ENCODE assay signal across 18 cellular contexts in the genomic region with DNA sequence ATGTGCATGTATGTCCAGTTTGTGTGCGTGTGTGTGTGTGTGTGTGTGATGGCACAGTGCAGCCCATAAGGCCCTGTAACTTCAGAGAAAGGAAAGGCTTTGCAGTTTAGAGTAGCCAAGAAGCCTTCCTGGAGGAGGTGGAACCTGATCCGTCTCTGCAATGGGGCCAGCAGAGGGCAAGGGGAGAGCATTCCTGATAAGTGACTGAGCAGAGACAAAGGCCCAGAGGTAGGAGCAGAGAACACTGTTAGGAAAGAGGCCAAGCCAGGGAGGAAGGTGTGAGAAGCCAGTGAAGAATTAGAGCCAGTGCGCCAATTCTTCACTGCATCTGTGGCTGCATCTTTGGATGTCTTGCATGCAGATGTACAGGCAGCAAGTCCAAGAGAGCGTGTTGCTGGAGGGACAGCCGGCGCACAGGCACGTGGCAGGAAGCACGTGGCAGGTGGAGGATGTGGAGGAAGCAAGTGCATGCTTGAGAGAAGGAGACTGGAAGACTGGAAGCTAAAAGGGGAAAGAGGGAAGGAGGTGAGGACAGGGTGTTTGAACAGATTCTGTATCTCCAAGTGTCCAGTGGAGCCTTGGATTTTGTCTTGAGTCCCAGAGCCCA.
A peak's percentile ranks its signal among the peaks of the same experiment; 100 is the strongest.
DNase-seq lines count a peak whose midpoint lies in the region; ATAC-seq and TF ChIP-seq lines count a peak whose summit lies in the region.
"Had no signal": no experiment of that assay in that cellular context is flagged by ENCODE, and none has a peak within 500 bp of the region (broad histone marks: within the 10 kb centered on the region; RNA-seq: fewer than 3 reads in every experiment).

No MANE protein-coding gene starts in this region.

- no peak for ATAC-seq in CD8-positive, alpha-beta T cell
- no peak for ATAC-seq in HG03342 (IDR thresholded peaks at IDR 0.05; ENCODE audit: unreplicated experiment)
- ATAC-seq: left colon; naive thymus-derived CD4-positive, alpha-beta T cell had no signal

- H3K27me3 Mint-ChIP-seq in CD8-positive, alpha-beta T cell (ENCODE audit: low read depth) = no peaks in the 10 kb centered on the region
- H3K27me3 Mint-ChIP-seq: naive thymus-derived CD4-positive, alpha-beta T cell; stimulated activated naive CD8-positive, alpha-beta T cell treated with anti-CD3 and anti-CD28 coated beads, Interleukin-15, Interleukin-2, amounts not matched to agents 100 ng/mL and 50 ng/mL, for 24 hours had no signal

- H3K4me3 Mint-ChIP-seq in CD8-positive, alpha-beta T cell = no peak overlapping the region
- H3K4me3 Mint-ChIP-seq: naive thymus-derived CD4-positive, alpha-beta T cell; stimulated activated naive CD8-positive, alpha-beta T cell treated with anti-CD3 and anti-CD28 coated beads, Interleukin-15, Interleukin-2, amounts not matched to agents 100 ng/mL and 50 ng/mL, for 24 hours had no signal

- no TSS peak for BruUV-seq in mammary epithelial cell (replicated peaks; lab: Mats Ljungman, UMichigan)

- no peaks in the 10 kb centered on the region for H3K36me3 Mint-ChIP-seq in CD8-positive, alpha-beta T cell
- H3K36me3 Mint-ChIP-seq: naive thymus-derived CD4-positive, alpha-beta T cell had no signal

- H3K4me1 ChIP-seq in CD8-positive, alpha-beta T cell (ENCODE audit: insufficient read depth, low read length) = no peaks in the 10 kb centered on the region
- H3K4me1 ChIP-seq in HEK293 (ENCODE audit: control insufficient read depth, insufficient read depth, low read length) (no peaks in the 10 kb centered on the region), mammary epithelial cell (ENCODE audit: insufficient read depth, low read length) (peaks cover 48% of the 10 kb centered on the region), mesendoderm (ENCODE audit: control insufficient read depth, low read depth, low read length) (peaks cover 7% of the 10 kb centered on the region), adrenal gland (replicated peaks in 1 of 2) (peaks cover 0 to 10% of the 10 kb centered on the region in 2 donors)

- intact Hi-C loops in CD8-positive, alpha-beta T cell (cut with DNase I, micrococcal nuclease) = no loop called here
- intact Hi-C loops in mammary epithelial cell (cut with micrococcal nuclease) = no loop called here
- intact Hi-C loops in adrenal gland (cut with DNase I) = no loop called here

- H4K20me1 ChIP-seq in mammary epithelial cell (ENCODE audit: insufficient read depth, low read length) = no peaks in the 10 kb centered on the region

- peaks cover 4% of the 10 kb centered on the region for H3K4me1 Mint-ChIP-seq in CD8-positive, alpha-beta T cell (ENCODE audit: low read depth)

- TF ChIP-seq CTCF in CD8-positive, alpha-beta T cell (IDR thresholded peaks at IDR 0.05) = no peak
- TF ChIP-seq CTCF in HEK293 (tag by site-specific recombination; IDR thresholded peaks at IDR 0.05) (no peak), mammary epithelial cell (conservative IDR thresholded peaks at IDR 0.05 in 1 of 2, IDR thresholded peaks at IDR 0.05 in 1 of 2; ENCODE audit: extremely low read depth in 1 of 2, insufficient read depth in 1 of 2, low read depth in 1 of 2, low read length in 2 of 2) (no peak), adrenal gland (IDR thresholded peaks at IDR 0.05) (no peak)

- H2BK5ac ChIP-seq in mesendoderm (ENCODE audit: low read length) = no peak overlapping the region

- no peak overlapping the region for H3K27ac ChIP-seq in CD8-positive, alpha-beta T cell (ENCODE audit: low read depth, low read length)
- no peak overlapping the region for H3K27ac ChIP-seq in HEK293 (ENCODE audit: extremely low read depth, low read depth, low read length)
- no peak overlapping the region for H3K27ac ChIP-seq in mammary epithelial cell (ENCODE audit: insufficient read depth, low read depth, low read length)
- no peak overlapping the region for H3K27ac ChIP-seq in mesendoderm (ENCODE audit: low read depth, low read length)
- H3K27ac ChIP-seq in adrenal gland = no peak overlapping the region
- H3K27ac ChIP-seq: C4-2B, PC-9, sigmoid colon had no signal

- CTCF ChIA-PET in CD8-positive, alpha-beta T cell (lab: Charles Lee) = no interaction called here
- CTCF ChIA-PET in HEK293 (lab: Yijun Ruan, JAX) (no interaction called here), mammary epithelial cell (lab: Charles Lee; ENCODE audit: low non-redundant PET) (no interaction called here)

- H3K4ac ChIP-seq in mesendoderm (ENCODE audit: low read depth, low read length) = no peak overlapping the region

- H3K27me3 ChIP-seq in CD8-positive, alpha-beta T cell (ENCODE audit: insufficient read depth, low read length) = no peaks in the 10 kb centered on the region
- H3K27me3 ChIP-seq in mammary epithelial cell (ENCODE audit: insufficient read depth, low read length) (no peaks in the 10 kb centered on the region), mesendoderm (ENCODE audit: insufficient read depth, low read length, poor library complexity) (no peaks in the 10 kb centered on the region), adrenal gland (no peaks in the 10 kb centered on the region)
- H3K27me3 ChIP-seq: sigmoid colon had no signal

- H3K23ac ChIP-seq in mesendoderm (ENCODE audit: low read length) = no peak overlapping the region

- no peak overlapping the region for H3K4me3 ChIP-seq in CD8-positive, alpha-beta T cell (ENCODE audit: low read depth, low read length)
- H3K4me3 ChIP-seq in HEK293 (ENCODE audit: low read depth, low read length) (no peak overlapping the region), mammary epithelial cell (replicated peaks in 1 of 3; ENCODE audit: insufficient read depth in 1 of 3, low read depth in 2 of 3, low read length in 3 of 3) (no peak overlapping the region), mesendoderm (ENCODE audit: low read length) (no peak overlapping the region), adrenal gland (no peak overlapping the region)
- H3K4me3 ChIP-seq: PC-9, sigmoid colon had no signal

- 78% methylated on average over 8 of the region's 8 CpGs for WGBS in mammary epithelial cell (ENCODE audit: low coverage, missing lambda C conversion rate)
- WGBS in mesendoderm (ENCODE audit: extremely low coverage, insufficient coverage, low lambda C conversion rate) = no CpG with 5 or more reads among the region's 8 CpGs
- WGBS in adrenal gland, 4 donors = 69 to 82% (median 73%) methylated on average over 8 of the region's 8 CpGs

- no peaks in the 10 kb centered on the region for H3K79me1 ChIP-seq in mesendoderm (ENCODE audit: low read length)

- no peaks in the 10 kb centered on the region for H3K79me2 ChIP-seq in mammary epithelial cell (ENCODE audit: insufficient read depth, low read length)
- H3K79me2 ChIP-seq in mesendoderm (ENCODE audit: control insufficient read depth, insufficient read depth, low read length) = no peaks in the 10 kb centered on the region

- no peak overlapping the region for H2BK120ac ChIP-seq in mesendoderm (ENCODE audit: low read depth, low read length)

- no peak overlapping the region for H4K5ac ChIP-seq in mesendoderm (ENCODE audit: low read length)

- H2AFZ ChIP-seq in mammary epithelial cell (ENCODE audit: low read depth, low read length) = no peak overlapping the region
- H2AFZ ChIP-seq: PC-9 had no signal

- DNase-seq in CD8-positive, alpha-beta T cell = no peak
- DNase-seq in mammary epithelial cell (peak; percentile 37), mesendoderm (peak; percentile 65), NCI-H2171 (lab: John Stamatoyannopoulos, UW) (no peak), adrenal gland (no peak)
- no peak for DNase-seq in stimulated activated naive CD4-positive, alpha-beta T cell treated with Interleukin-2 at 50 U/mL for 16 hours (lab: John Stamatoyannopoulos, UW)
- DNase-seq: activated CD4-positive, alpha-beta T cell treated with anti-CD3 and anti-CD28 coated beads, Interleukin-2, amount 50 U/mL, for 1 hour; effector CD8-positive, alpha-beta T cell; left colon; naive thymus-derived CD4-positive, alpha-beta T cell; NCI-H1048; NCI-H446; sigmoid colon had no signal

- peak overlapping the region; percentile 45 for H3K27ac Mint-ChIP-seq in CD8-positive, alpha-beta T cell
- H3K27ac Mint-ChIP-seq: stimulated activated naive CD8-positive, alpha-beta T cell treated with anti-CD3 and anti-CD28 coated beads, Interleukin-15, Interleukin-2, amounts not matched to agents 100 ng/mL and 50 ng/mL, for 24 hours had no signal

- no peak overlapping the region for H3K4me2 ChIP-seq in mammary epithelial cell (ENCODE audit: insufficient read depth, low read depth, low read length)
- no peak overlapping the region for H3K4me2 ChIP-seq in mesendoderm (ENCODE audit: low read length)
- H3K4me2 ChIP-seq: PC-9 had no signal

- H3K9me3 ChIP-seq in CD8-positive, alpha-beta T cell (ENCODE audit: low read length) = no peaks in the 10 kb centered on the region
- no peaks in the 10 kb centered on the region for H3K9me3 ChIP-seq in HEK293 (ENCODE audit: control insufficient read depth, insufficient read depth, low read depth, low read length)
- H3K9me3 ChIP-seq in mammary epithelial cell (replicated peaks; ENCODE audit: insufficient read depth, low read length) = no peaks in the 10 kb centered on the region
- no peaks in the 10 kb centered on the region for H3K9me3 ChIP-seq in adrenal gland (replicated peaks in 1 of 3)
- H3K9me3 ChIP-seq: sigmoid colon had no signal

- no peak overlapping the region for H2BK15ac ChIP-seq in mesendoderm (replicated peaks; ENCODE audit: low read depth)

- H3K36me3 ChIP-seq in CD8-positive, alpha-beta T cell (ENCODE audit: insufficient read depth, low read length) = no peaks in the 10 kb centered on the region
- H3K36me3 ChIP-seq in HEK293 (ENCODE audit: control insufficient read depth in 2 of 2, insufficient read depth in 1 of 2, low read length in 2 of 2) = no peaks in the 10 kb centered on the region
- no peaks in the 10 kb centered on the region for H3K36me3 ChIP-seq in mammary epithelial cell (ENCODE audit: insufficient read depth, low read length)
- H3K36me3 ChIP-seq in mesendoderm (ENCODE audit: control insufficient read depth, insufficient read depth, low read length) = no peaks in the 10 kb centered on the region
- H3K36me3 ChIP-seq in adrenal gland (replicated peaks in 1 of 2) = no peaks in the 10 kb centered on the region
- H3K36me3 ChIP-seq: sigmoid colon had no signal

- H3K9me3 Mint-ChIP-seq in CD8-positive, alpha-beta T cell = no peaks in the 10 kb centered on the region
- H3K9me3 Mint-ChIP-seq: naive thymus-derived CD4-positive, alpha-beta T cell; stimulated activated naive CD8-positive, alpha-beta T cell treated with anti-CD3 and anti-CD28 coated beads, Interleukin-15, Interleukin-2, amounts not matched to agents 100 ng/mL and 50 ng/mL, for 24 hours had no signal

- H3K9ac ChIP-seq in mammary epithelial cell (ENCODE audit: insufficient read depth, low read length) (no peak overlapping the region), mesendoderm (ENCODE audit: low read length) (no peak overlapping the region)

- dilution Hi-C loops in mammary epithelial cell (cut with HindIII; ENCODE audit: low sequenced_read_pairs) = no loop called here

- no peak for TF ChIP-seq POLR2A in adrenal gland (IDR thresholded peaks at IDR 0.05)

- no peak overlapping the region for H2AK5ac ChIP-seq in mesendoderm (ENCODE audit: low read length)

- H3K56ac ChIP-seq in mesendoderm (ENCODE audit: low read length) = no peak overlapping the region

- in situ Hi-C loops in mammary epithelial cell (cut with MboI; ENCODE audit: low sequenced_read_pairs in 2 of 2) = no loop called here

- POLR2A ChIA-PET in CD8-positive, alpha-beta T cell (lab: Charles Lee) = no interaction called here
- POLR2A ChIA-PET in HEK293 (lab: Yijun Ruan, JAX) = no interaction called here

- no peak overlapping the region for H4K8ac ChIP-seq in mesendoderm (ENCODE audit: low read depth, low read length)

- no peak overlapping the region for H3K18ac ChIP-seq in mesendoderm (ENCODE audit: low read length)

Comparison
In these comparisons a context has a peak if more than half of its experiments do, and no peak if none do; other contexts are left out.
1. DNase-seq: peak in mammary epithelial cell (single experiment) and mesendoderm (single experiment); none in CD8-positive, alpha-beta T cell (0 of 7), NCI-H2171 (single experiment), stimulated activated naive CD4-positive, alpha-beta T cell treated with Interleukin-2 at 50 U/mL for 16 hours (single experiment) and adrenal gland (0 of 7).